In the genomic region with DNA sequence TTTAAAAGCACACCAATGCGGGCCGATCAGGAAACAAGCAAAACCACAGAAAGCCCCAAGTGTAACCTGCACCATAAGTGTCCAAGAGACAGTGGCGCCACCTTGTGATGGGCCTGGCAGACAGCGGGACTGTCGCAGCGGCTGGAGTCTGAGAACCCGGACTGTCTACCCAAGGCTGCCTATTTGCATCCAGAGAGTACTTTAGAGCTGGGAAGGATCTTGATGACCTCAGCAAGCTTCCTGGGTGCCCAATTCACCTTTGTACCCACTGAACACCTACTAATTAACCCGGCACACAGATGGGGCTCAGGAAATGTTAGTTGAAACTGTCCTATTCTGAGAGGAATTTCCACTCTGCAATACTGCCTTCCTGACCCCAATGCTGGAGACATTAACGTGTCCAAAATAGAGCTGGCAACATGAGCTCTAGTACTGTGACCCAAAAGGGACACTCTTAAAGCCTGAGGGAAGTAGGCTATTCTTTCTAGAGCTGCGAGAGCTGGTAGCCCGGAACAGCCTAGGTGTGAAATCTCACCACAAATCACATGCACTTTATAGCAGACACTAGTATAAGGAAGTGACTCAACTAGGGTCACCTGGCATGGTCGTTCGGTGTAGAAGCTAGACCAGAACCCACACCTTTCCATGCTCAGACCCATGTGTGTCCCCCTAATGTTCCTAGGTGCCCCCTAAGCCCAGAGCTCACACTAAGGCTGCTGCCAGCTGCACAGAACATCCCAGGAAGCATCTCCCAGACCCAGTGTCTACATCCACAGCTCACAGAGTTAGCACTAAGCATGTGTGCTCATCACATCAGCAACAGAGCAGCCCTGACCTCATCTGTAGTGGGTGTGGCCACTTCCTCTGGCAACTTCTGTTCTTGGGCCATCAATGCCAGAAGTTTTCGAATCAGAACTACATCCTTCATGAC, we compare ENCODE assay signal across 8 cellular contexts. TPM values are rescaled to one million over a fixed set of nuclear protein-coding genes. Genes with fewer than 3 reads are reported as not detected.
DNase-seq lines count a peak whose midpoint lies in the region; ATAC-seq and TF ChIP-seq lines count a peak whose summit lies in the region.

No MANE protein-coding gene starts in this region.

- CTCF ChIA-PET in CD8-positive, alpha-beta memory T cell (lab: Charles Lee), result interaction anchor here (0.6 to 9.2 kb wide), 39 partner anchors 8 to 356 kb away, joined by 3 to 196 read pairs (median 4); a partner anchor contains a TSS

- POLR2A ChIA-PET in CD8-positive, alpha-beta memory T cell (lab: Charles Lee), result interaction anchor here (0.6 to 2.7 kb wide), 6 partner anchors 29 to 676 kb away, joined by 3 to 25 read pairs (median 10); a partner anchor contains a TSS

- H3K27ac Mint-ChIP-seq in CD8-positive, alpha-beta memory T cell, result peak overlapping the region; percentile 96 to 99 (median 97)
- H3K27ac Mint-ChIP-seq in endothelial cell (ENCODE audit: unreplicated experiment), result no peak overlapping the region

- H3K4me1 ChIP-seq in CD8-positive, alpha-beta memory T cell (ENCODE audit: insufficient read depth, low read length), result peaks cover 22% of the 10 kb centered on the region

- H3K9me3 Mint-ChIP-seq in CD8-positive, alpha-beta memory T cell, result no peaks in the 10 kb centered on the region
- no peaks in the 10 kb centered on the region for H3K9me3 Mint-ChIP-seq in endothelial cell (ENCODE audit: unreplicated experiment)

- H3K36me3 ChIP-seq in CD8-positive, alpha-beta memory T cell (ENCODE audit: insufficient read depth, low read length), result peaks cover 11% of the 10 kb centered on the region

- H3K36me3 Mint-ChIP-seq in CD8-positive, alpha-beta memory T cell, result peaks cover 0 to 48% (median 2%) of the 10 kb centered on the region in 3 donors
- peaks cover 7% of the 10 kb centered on the region for H3K36me3 Mint-ChIP-seq in endothelial cell (ENCODE audit: low read depth, unreplicated experiment)

- peak overlapping the region; percentile 64 for H3K27ac ChIP-seq in CD8-positive, alpha-beta memory T cell (ENCODE audit: low read depth, low read length)

- H3K27me3 ChIP-seq in CD8-positive, alpha-beta memory T cell (ENCODE audit: insufficient read depth, low read length, poor library complexity, severe bottlenecking), result no peaks in the 10 kb centered on the region

- no peaks in the 10 kb centered on the region for H3K9me3 ChIP-seq in CD8-positive, alpha-beta memory T cell (ENCODE audit: low read length)

- ATAC-seq in GM19351 (IDR thresholded peaks at IDR 0.05; ENCODE audit: unreplicated experiment) (peak; percentile 79), HG03439 (IDR thresholded peaks at IDR 0.05; ENCODE audit: unreplicated experiment) (peak; percentile 75)

- peak; percentile 71 to 89 (median 79) for DNase-seq in CD8-positive, alpha-beta memory T cell
- peak; percentile 60 for DNase-seq in NOMO-1 treated with DMSO at 0.1 percent for 48 hours (lab: John Stamatoyannopoulos, UW; ENCODE audit: unreplicated experiment)
- DNase-seq in activated CD8-positive, alpha-beta memory T cell treated with anti-CD3 and anti-CD28 coated beads, Interleukin-2, amount 50 U/mL, for 1 hour (ENCODE audit: extremely low read depth), result peak; percentile 74
- DNase-seq in endothelial cell (ENCODE audit: low spot score), result peak; percentile 86
- DNase-seq in myocyte (ENCODE audit: low read depth), result peak; percentile 73
- peak; percentile 53 to 56 for DNase-seq in stimulated activated CD8-positive, alpha-beta memory T cell treated with anti-CD3 and anti-CD28 coated beads, Interleukin-7, amount 100 ng/mL, for 4 hours (ENCODE audit: low read depth in 2 of 2)

- H3K4me3 ChIP-seq in CD8-positive, alpha-beta memory T cell (ENCODE audit: low read length), result no peak overlapping the region

- TF ChIP-seq CTCF in endothelial cell (IDR thresholded peaks at IDR 0.05; ENCODE audit: unreplicated experiment), result peak; percentile 75

- H3K4me1 Mint-ChIP-seq in CD8-positive, alpha-beta memory T cell, result peaks cover 29 to 35% (median 32%) of the 10 kb centered on the region in 3 donors
- peaks cover 3% of the 10 kb centered on the region for H3K4me1 Mint-ChIP-seq in endothelial cell (ENCODE audit: unreplicated experiment)

- H3K4me3 Mint-ChIP-seq in CD8-positive, alpha-beta memory T cell, result peak overlapping the region; percentile 21 to 82 (median 69)
- no peak overlapping the region for H3K4me3 Mint-ChIP-seq in endothelial cell (ENCODE audit: unreplicated experiment)

- peaks cover 0 to 6% of the 10 kb centered on the region in 2 donors for H3K27me3 Mint-ChIP-seq in CD8-positive, alpha-beta memory T cell
- no peaks in the 10 kb centered on the region for H3K27me3 Mint-ChIP-seq in endothelial cell (ENCODE audit: unreplicated experiment)

RNA-seq across cellular contexts. Expression of a gene that starts 25.4 kb away (rescaled TPM):
- total RNA-seq in CD8-positive, alpha-beta memory T cell, result 10 to 100 TPM; 60.3 to 63.3 TPM
- polyA plus RNA-seq in CD8-positive, alpha-beta memory T cell, result 4.8 TPM
- total RNA-seq in endothelial cell (ENCODE audit: unreplicated experiment), result 30.4 TPM
- 26.0 and 34.3 TPM in 2 replicates for total RNA-seq in myocyte
- 14.6 TPM for polyA plus RNA-seq in myocyte (2012)

RNA-seq across cellular contexts. Expression of a gene that starts 25.8 kb away (rescaled TPM):
- 100 to 1,000 TPM; 140 to 155 TPM for total RNA-seq in CD8-positive, alpha-beta memory T cell
- polyA plus RNA-seq in CD8-positive, alpha-beta memory T cell, result 44.1 TPM
- 80.9 TPM for total RNA-seq in endothelial cell (ENCODE audit: unreplicated experiment)
- total RNA-seq in myocyte, result 113 and 147 TPM in 2 replicates
- 31.3 TPM for polyA plus RNA-seq in myocyte (2012)
